In genomic region chr10:90977162-90977854, GRCh38 we compare ENCODE assay signal across 13 cellular contexts. TPM values are rescaled to one million over a fixed set of nuclear protein-coding genes. Genes with fewer than 3 reads are reported as not detected.
A peak's percentile ranks its signal among the peaks of the same experiment; 100 is the strongest.
DNase-seq lines count a peak whose midpoint lies in the region; ATAC-seq and TF ChIP-seq lines count a peak whose summit lies in the region.
"Had no signal": no experiment of that assay in that cellular context is flagged by ENCODE, and none has a peak within 500 bp of the region (broad histone marks: within the 10 kb centered on the region; RNA-seq: fewer than 3 reads in every experiment).

No MANE protein-coding gene starts in this region.

- peak overlapping the region; percentile 67 to 69 for H3K4me3 Mint-ChIP-seq in stimulated activated naive B cell treated with anti-CD40 and anti-IgM and Interleukin-4, amounts not matched to agents 10 μg/mL and 1 μg/mL and 100 μg/mL, for 72 hours
- H3K4me3 Mint-ChIP-seq: activated T-cell treated with anti-CD3 and anti-CD28 coated beads, Interleukin-2, amount 50 U/mL, for 4 hours had no signal

- no peak for TF ChIP-seq POLR2A in vagina (IDR thresholded peaks at IDR 0.05)

- no peaks in the 10 kb centered on the region for H3K27me3 Mint-ChIP-seq in stimulated activated naive B cell treated with anti-CD40 and anti-IgM and Interleukin-4, amounts not matched to agents 10 μg/mL and 1 μg/mL and 100 μg/mL, for 72 hours

- H3K36me3 ChIP-seq in left ventricle myocardium inferior (peaks cover 8% of the 10 kb centered on the region), vagina (no peaks in the 10 kb centered on the region)
- H3K36me3 ChIP-seq: brain microvascular endothelial cell, ovary had no signal

- ATAC-seq in GM21529 (IDR thresholded peaks at IDR 0.05; ENCODE audit: unreplicated experiment): peak; percentile 76
- ATAC-seq in HG03378 (IDR thresholded peaks at IDR 0.05; ENCODE audit: unreplicated experiment): peak; percentile 75
- ATAC-seq in stimulated activated naive B cell treated with anti-CD40 and anti-IgM and Interleukin-4, amounts not matched to agents 10 μg/mL and 1 μg/mL and 100 μg/mL, for 72 hours (replicated peaks): peak; percentile 92 to 94
- ATAC-seq: activated T-cell treated with anti-CD3 and anti-CD28 coated beads, Interleukin-2, amount 50 U/mL, for 4 hours had no signal

- H3K4me3 ChIP-seq in left ventricle myocardium inferior (no peak overlapping the region), vagina (no peak overlapping the region)
- H3K4me3 ChIP-seq: ovary had no signal

- H3K9me3 ChIP-seq in left ventricle myocardium inferior (replicated peaks) (peaks cover 14% of the 10 kb centered on the region), vagina (no peaks in the 10 kb centered on the region)
- H3K9me3 ChIP-seq: ovary had no signal

- intact Hi-C loops in left ventricle myocardium inferior (cut with micrococcal nuclease) (no loop called here), cardiac septum (cut with DNase I) (no loop called here), vagina (cut with DNase I) (no loop called here)

- TF ChIP-seq CTCF in left ventricle myocardium inferior (IDR thresholded peaks at IDR 0.05; ENCODE audit: borderline replicate concordance) (no peak), vagina (IDR thresholded peaks at IDR 0.05) (no peak)

- DNase-seq in left ventricle myocardium inferior: no peak
- no peak for DNase-seq in cardiac septum (ENCODE audit: low spot score)
- DNase-seq in stimulated activated naive B cell treated with anti-CD40 and anti-IgM and Interleukin-4, amounts not matched to agents 10 μg/mL and 1 μg/mL and 100 μg/mL, for 72 hours: peak; percentile 85
- no peak for DNase-seq in vagina (ENCODE audit: extremely low spot score in 2 of 2)
- no peak for DNase-seq in DMS53 (lab: John Stamatoyannopoulos, UW)
- no peak for DNase-seq in NCI-H1694 treated with DMSO at 0.1 percent for 48 hours (lab: John Stamatoyannopoulos, UW)
- DNase-seq: activated T-cell treated with anti-CD3 and anti-CD28 coated beads, Interleukin-2, amount 50 U/mL, for 4 hours; brain microvascular endothelial cell; NCI-H345; ovary; stimulated activated CD4-positive, alpha-beta T cell treated with anti-CD3 and anti-CD28 coated beads, Interleukin-4, amount 100 ng/mL, for 24 hours had no signal

- no peaks in the 10 kb centered on the region for H3K27me3 ChIP-seq in left ventricle myocardium inferior (ENCODE audit: low read depth)
- no peaks in the 10 kb centered on the region for H3K27me3 ChIP-seq in vagina
- H3K27me3 ChIP-seq: brain microvascular endothelial cell, ovary had no signal

- peaks cover 22 to 29% of the 10 kb centered on the region in 2 donors for H3K36me3 Mint-ChIP-seq in stimulated activated naive B cell treated with anti-CD40 and anti-IgM and Interleukin-4, amounts not matched to agents 10 μg/mL and 1 μg/mL and 100 μg/mL, for 72 hours

- H3K4me1 ChIP-seq in left ventricle myocardium inferior (no peaks in the 10 kb centered on the region), vagina (no peaks in the 10 kb centered on the region)

- H3K27ac ChIP-seq in left ventricle myocardium inferior (replicated peaks): peak overlapping the region; percentile 45
- no peak overlapping the region for H3K27ac ChIP-seq in vagina
- H3K27ac ChIP-seq: brain microvascular endothelial cell, ovary had no signal

- H3K27ac Mint-ChIP-seq in stimulated activated naive B cell treated with anti-CD40 and anti-IgM and Interleukin-4, amounts not matched to agents 10 μg/mL and 1 μg/mL and 100 μg/mL, for 72 hours: peak overlapping the region; percentile 96

- H3K4me1 Mint-ChIP-seq in stimulated activated naive B cell treated with anti-CD40 and anti-IgM and Interleukin-4, amounts not matched to agents 10 μg/mL and 1 μg/mL and 100 μg/mL, for 72 hours: peaks cover 51 to 63% of the 10 kb centered on the region in 2 donors

- H3K9me3 Mint-ChIP-seq in stimulated activated naive B cell treated with anti-CD40 and anti-IgM and Interleukin-4, amounts not matched to agents 10 μg/mL and 1 μg/mL and 100 μg/mL, for 72 hours: peaks cover 10 to 17% of the 10 kb centered on the region in 2 donors
- H3K9me3 Mint-ChIP-seq: activated T-cell treated with anti-CD3 and anti-CD28 coated beads, Interleukin-2, amount 50 U/mL, for 4 hours had no signal

RNA-seq across cellular contexts. Expression of gene ANKRD1, which starts 56.4 kb away (rescaled TPM):
- 2,047 TPM for total RNA-seq in left ventricle myocardium inferior
- 8,251 TPM for total RNA-seq in cardiac septum
- not detected for total RNA-seq in vagina
- total RNA-seq: activated T-cell treated with anti-CD3 and anti-CD28 coated beads, Interleukin-2, amount 50 U/mL, for 4 hours had no signal

Comparison
In these comparisons a context has a peak if more than half of its experiments do, and no peak if none do; other contexts are left out.
1. RNA of gene ANKRD1, which starts 56.4 kb away (total RNA-seq): 8,251 TPM in cardiac septum (single experiment) and 2,047 TPM in left ventricle myocardium inferior (single experiment); not detected in vagina (single experiment); every median in the first group is over 1,000 times any median in the second.
2. Peak in every context shown above with its lines, with median percentiles within 50 percentile points of each other: ATAC-seq.